16 cellular contexts compared by ENCODE assay signal in the genomic region with DNA sequence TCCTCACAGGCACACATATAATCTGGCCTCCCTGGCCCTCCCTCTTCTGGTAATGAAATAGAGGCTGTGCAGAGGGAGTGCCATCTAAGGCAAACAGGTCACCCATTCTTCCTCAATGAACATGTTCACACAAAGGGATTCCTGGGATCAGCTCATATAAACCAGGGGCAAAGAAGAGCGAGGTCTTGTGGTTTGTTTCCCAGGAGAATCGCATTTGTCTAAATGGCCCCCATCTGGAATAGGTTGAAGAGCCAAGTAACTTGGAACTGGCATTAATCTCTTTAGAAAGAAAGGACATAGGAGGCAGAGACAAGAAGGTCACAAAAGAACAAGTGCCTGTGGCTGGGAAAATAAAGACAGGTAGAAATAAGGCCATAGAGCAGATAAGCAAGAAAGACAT.
"Had no signal": no experiment of that assay in that cellular context is flagged by ENCODE, and none has a peak within 500 bp of the region (broad histone marks: within the 10 kb centered on the region; RNA-seq: fewer than 3 reads in every experiment).

No MANE protein-coding gene starts in this region.

- DNase-seq: activated CD4-positive, alpha-beta T cell treated with anti-CD3 and anti-CD28 coated beads, Interleukin-2, amount 50 U/mL, for 4 hours; activated CD4-positive, CD25-positive, alpha-beta regulatory T cell treated with anti-CD3 and anti-CD28 coated beads, Interleukin-2, amount 50 U/mL, for 72 hours; activated naive CD4-positive, alpha-beta T cell treated with Interleukin-2 at 50 U/mL for 16 hours; aorta; dermis blood vessel endothelial cell; endodermal cell; erythroblast; islet precursor cell; midbrain; ovary; stimulated activated CD4-positive, alpha-beta T cell treated with anti-CD3 and anti-CD28 coated beads, Interleukin-12 subunit alpha, Interleukin-12 subunit beta, amount 100 ng/mL, for 4 hours; stimulated activated CD4-positive, alpha-beta T cell treated with anti-CD3 and anti-CD28 coated beads, Interleukin-2, amount 100 ng/mL, for 24 hours; stomach; T-helper 9 cell; testis had no signal

- ATAC-seq: activated T-helper 17 cell treated with anti-CD3 and anti-CD28 coated beads, Interleukin-2, amount 50 U/mL, for 72 hours had no signal
